ENCODE assay signal across 8 cellular contexts in the genomic region with DNA sequence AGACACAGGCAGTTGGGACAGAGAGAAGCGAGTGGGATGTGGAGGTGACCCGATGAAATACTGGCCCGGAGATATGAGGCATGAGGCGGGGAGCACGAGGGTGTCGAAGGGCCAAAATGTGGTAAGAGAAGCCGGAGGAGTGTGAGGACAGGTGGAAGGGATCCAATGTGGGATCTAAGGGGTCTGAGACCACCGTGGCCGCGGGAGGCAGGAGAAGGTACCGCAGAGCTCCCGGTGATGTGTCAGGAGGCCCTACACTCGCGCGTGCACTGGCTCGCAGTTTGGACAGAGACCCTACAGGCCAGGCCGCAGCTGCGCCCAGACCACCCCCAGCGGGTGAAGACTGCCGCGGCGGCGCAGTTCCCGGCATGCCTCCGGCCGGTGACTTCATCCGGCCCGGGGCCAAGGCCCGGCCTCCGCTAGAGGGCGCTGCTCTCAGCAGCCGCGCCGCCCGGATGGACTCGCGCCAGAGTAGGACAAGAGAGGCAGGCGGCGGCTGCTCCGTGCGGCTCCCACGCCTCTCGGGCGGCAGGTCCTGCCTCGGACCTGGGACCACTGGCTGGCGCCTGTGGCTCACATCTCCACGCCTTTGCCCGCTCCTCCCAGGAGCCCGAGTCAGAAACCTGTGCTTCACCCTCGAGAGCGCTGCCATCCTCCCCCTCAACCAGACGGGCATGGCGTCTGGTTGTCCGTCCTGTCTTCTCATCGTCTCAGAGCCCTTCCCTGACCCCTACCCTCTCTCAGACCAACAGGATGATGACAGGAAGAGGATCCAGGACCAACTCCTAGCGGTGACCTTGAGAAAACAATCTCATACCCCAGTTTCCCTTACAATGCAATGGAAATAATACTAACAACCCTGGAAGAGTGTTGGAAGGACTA. TPM values are rescaled to one million over a fixed set of nuclear protein-coding genes. Genes with fewer than 3 reads are reported as not detected.
A peak's percentile ranks its signal among the peaks of the same experiment; 100 is the strongest.
DNase-seq lines count a peak whose midpoint lies in the region; ATAC-seq and TF ChIP-seq lines count a peak whose summit lies in the region.

No MANE protein-coding gene starts in this region.

- H3K27ac ChIP-seq in MM.1S (ENCODE audit: low read length) (peak overlapping the region; percentile 21; the same call in 1 of the 2 replicates), heart right ventricle (peak overlapping the region; percentile 68 to 92 (median 90)), upper lobe of right lung (peak overlapping the region; percentile 89)

- ATAC-seq in heart right ventricle (peak; percentile 90 to 95 (median 94)), upper lobe of right lung (peak; percentile 96)

- peak overlapping the region; percentile 58; the same call in 1 of the 2 replicates for H3K4me3 ChIP-seq in GM08714 (ENCODE audit: low read length)
- peak overlapping the region; percentile 31 for H3K4me3 ChIP-seq in HAP-1
- H3K4me3 ChIP-seq in MM.1S (ENCODE audit: low read length) = peak overlapping the region; percentile 76
- peak overlapping the region; percentile 31 to 66 (median 57) for H3K4me3 ChIP-seq in heart right ventricle
- H3K4me3 ChIP-seq in upper lobe of right lung = peak overlapping the region; percentile 67

- H3K4me1 ChIP-seq in HAP-1 (peaks cover 9% of the 10 kb centered on the region), MM.1S (ENCODE audit: low read length) (no peaks in the 10 kb centered on the region; the same call in 1 of the 2 replicates), heart right ventricle (peaks cover 0 to 29% (median 17%) of the 10 kb centered on the region in 9 donors), upper lobe of right lung (peaks cover 11% of the 10 kb centered on the region)

- peak overlapping the region; percentile 100 for H3K4me2 ChIP-seq in MM.1S (ENCODE audit: low read depth, low read length)

- H3K79me2 ChIP-seq in MM.1S (ENCODE audit: low read length) = no peaks in the 10 kb centered on the region

- DNase-seq in HAP-1 (ENCODE audit: low spot score in 2 of 2) = peak; percentile 79 to 93
- peak; percentile 85 for DNase-seq in MM.1S
- DNase-seq in SKM-1 treated with dmso at 0.1 percent for 144 hours (lab: John Stamatoyannopoulos, UW; ENCODE audit: unreplicated experiment) = peak; percentile 72
- DNase-seq in activated naive CD8-positive, alpha-beta T cell treated with anti-CD3 and anti-CD28 coated beads, Interleukin-2, amount 50 U/mL, for 16 hours (ENCODE audit: low read depth, low spot score) = peak; percentile 79
- peak; percentile 90 to 94 for DNase-seq in heart right ventricle
- peak; percentile 97 for DNase-seq in posterior vena cava (ENCODE audit: low spot score)
- DNase-seq in upper lobe of right lung = peak; percentile 96

- no peaks in the 10 kb centered on the region for H3K9me2 ChIP-seq in MM.1S (replicated peaks; ENCODE audit: insufficient read depth, low read length)

- H3F3A ChIP-seq in MM.1S (ENCODE audit: insufficient read depth, low read length) = peaks cover 2% of the 10 kb centered on the region; the same call in 1 of the 2 replicates

- peak overlapping the region; percentile 98 for H2AFZ ChIP-seq in MM.1S (ENCODE audit: low read length)

- H3K36me3 ChIP-seq in HAP-1 (replicated peaks) = no peaks in the 10 kb centered on the region
- H3K36me3 ChIP-seq in MM.1S (replicated peaks; ENCODE audit: insufficient read depth, low read length) = no peaks in the 10 kb centered on the region
- no peaks in the 10 kb centered on the region for H3K36me3 ChIP-seq in heart right ventricle
- H3K36me3 ChIP-seq in upper lobe of right lung = no peaks in the 10 kb centered on the region

- intact Hi-C loops in heart right ventricle (cut with DNase I) (loop anchor here in 5 of 10 donors (5.0 kb wide), 4 partner anchors 34 to 96 kb away; a partner anchor contains a TSS), posterior vena cava (cut with DNase I) (loop anchor here in 1 of 2 donors (5.0 kb wide), 1 partner anchor 81 kb away; a partner anchor contains a TSS), upper lobe of right lung (cut with DNase I) (no loop called here)

- H4K20me1 ChIP-seq in MM.1S (ENCODE audit: insufficient read depth, low read length) = no peaks in the 10 kb centered on the region

- peak; percentile 92 for TF ChIP-seq CTCF in MM.1S (IDR thresholded peaks at IDR 0.05; ENCODE audit: low read length)
- peak; percentile 92 to 99 (median 99) for TF ChIP-seq CTCF in heart right ventricle (IDR thresholded peaks at IDR 0.05)
- TF ChIP-seq CTCF in upper lobe of right lung (IDR thresholded peaks at IDR 0.05) = peak; percentile 99

- H3K27me3 ChIP-seq in HAP-1 (ENCODE audit: low read depth) = no peaks in the 10 kb centered on the region
- no peaks in the 10 kb centered on the region for H3K27me3 ChIP-seq in MM.1S (replicated peaks; ENCODE audit: insufficient read depth, low read length)
- no peaks in the 10 kb centered on the region for H3K27me3 ChIP-seq in heart right ventricle
- no peaks in the 10 kb centered on the region for H3K27me3 ChIP-seq in upper lobe of right lung

- 2 to 3% methylated on average over 56 of the region's 56 CpGs for WGBS in heart right ventricle, 2 donors

- H3K9ac ChIP-seq in MM.1S (ENCODE audit: low read length) = peak overlapping the region; percentile 83

- H3K9me3 ChIP-seq in HAP-1 (no peaks in the 10 kb centered on the region; the same call in 1 of the 2 replicates), MM.1S (replicated peaks; ENCODE audit: insufficient read depth, low read length) (no peaks in the 10 kb centered on the region), heart right ventricle (no peaks in the 10 kb centered on the region), upper lobe of right lung (no peaks in the 10 kb centered on the region)

- in situ Hi-C loops in HAP-1 (cut with MboI; ENCODE audit: low sequenced_read_pairs) = loop anchor here (5.0 kb wide), 1 partner anchor 96 kb away; no protein-coding TSS in a partner anchor

RNA-seq across cellular contexts. Expression of a gene that starts 35.4 kb away (rescaled TPM):
- total RNA-seq in heart right ventricle (100 to 1,000 TPM in 1 of 10 donors, 10 to 100 TPM in 9; 27.2 to 116 (median 55.7) TPM), posterior vena cava (100 to 1,000 TPM in 1 of 2 donors, 10 to 100 TPM in 1; 91.5 to 101 TPM), upper lobe of right lung (102 TPM)
- 10 to 100 TPM; 19.7 to 39.6 TPM for polyA plus RNA-seq in heart right ventricle

RNA-seq across cellular contexts. Expression of a gene that starts 43.2 kb away (rescaled TPM):
- total RNA-seq in heart right ventricle (100 to 1,000 TPM; 121 to 162 (median 141) TPM), posterior vena cava (100 to 1,000 TPM; 105 to 132 TPM), upper lobe of right lung (95.9 TPM)
- 100 to 1,000 TPM in 1 of 2 donors, 10 to 100 TPM in 1; 59.3 to 106 TPM for polyA plus RNA-seq in heart right ventricle

RNA-seq across cellular contexts. Expression of a gene that starts 47.1 kb away (rescaled TPM):
- total RNA-seq in heart right ventricle (not detected), posterior vena cava (not detected), upper lobe of right lung (not detected)
- polyA plus RNA-seq in heart right ventricle = not detected

RNA-seq across cellular contexts. Expression of a gene that starts 55.4 kb away (rescaled TPM):
- total RNA-seq in heart right ventricle (10 to 100 TPM; 11.0 to 43.2 (median 17.9) TPM), posterior vena cava (10 to 100 TPM; 39.7 to 46.6 TPM), upper lobe of right lung (47.2 TPM)
- polyA plus RNA-seq in heart right ventricle = 10 to 100 TPM; 24.4 to 64.2 TPM

Comparison
In these comparisons a context has a peak if more than half of its experiments do, and no peak if none do; other contexts are left out.
1. Peak in every context shown above with its lines: DNase-seq, ATAC-seq, H3K4me3 ChIP-seq and H3K27ac ChIP-seq.
2. H3K27ac ChIP-seq: peak in every context shown above with its lines; median percentile 90 in heart right ventricle; 89 in upper lobe of right lung; 21 in MM.1S.